Comparison of ENCODE assay signal across 8 cellular contexts in genomic region chr11:73875380-73875779, GRCh38. TPM values are rescaled to one million over a fixed set of nuclear protein-coding genes. Genes with fewer than 3 reads are reported as not detected.
DNase-seq lines count a peak whose midpoint lies in the region; ATAC-seq and TF ChIP-seq lines count a peak whose summit lies in the region.

No MANE protein-coding gene starts in this region.

- H3K27me3 ChIP-seq in kidney epithelial cell (ENCODE audit: control insufficient read depth, insufficient read depth, low read length) (no peaks in the 10 kb centered on the region), upper lobe of right lung (no peaks in the 10 kb centered on the region)

- H3K9me3 ChIP-seq in upper lobe of right lung, result no peaks in the 10 kb centered on the region

- H3K4me3 ChIP-seq in kidney epithelial cell (ENCODE audit: low read depth, low read length) (peak overlapping the region; percentile 57), upper lobe of right lung (peak overlapping the region; percentile 73)

- H3K9me3 Mint-ChIP-seq in stimulated activated naive CD8-positive, alpha-beta T cell treated with anti-CD3 and anti-CD28 coated beads, Interleukin-15, Interleukin-2, amounts not matched to agents 100 ng/mL and 50 ng/mL, for 24 hours, result no peaks in the 10 kb centered on the region
- no peaks in the 10 kb centered on the region for H3K9me3 Mint-ChIP-seq in activated naive CD8-positive, alpha-beta T cell treated with anti-CD3 and anti-CD28 coated beads for 36 hours

- no peaks in the 10 kb centered on the region for H3K27me3 Mint-ChIP-seq in stimulated activated naive CD8-positive, alpha-beta T cell treated with anti-CD3 and anti-CD28 coated beads, Interleukin-15, Interleukin-2, amounts not matched to agents 100 ng/mL and 50 ng/mL, for 24 hours
- H3K27me3 Mint-ChIP-seq in activated naive CD8-positive, alpha-beta T cell treated with anti-CD3 and anti-CD28 coated beads for 36 hours, result no peaks in the 10 kb centered on the region

- H3K4me3 Mint-ChIP-seq in stimulated activated naive CD8-positive, alpha-beta T cell treated with anti-CD3 and anti-CD28 coated beads, Interleukin-15, Interleukin-2, amounts not matched to agents 100 ng/mL and 50 ng/mL, for 24 hours, result peak overlapping the region; percentile 97
- peak overlapping the region; percentile 100 for H3K4me3 Mint-ChIP-seq in activated naive CD8-positive, alpha-beta T cell treated with anti-CD3 and anti-CD28 coated beads for 36 hours

- H3K4me1 ChIP-seq in upper lobe of right lung, result peaks cover 24% of the 10 kb centered on the region

- peaks cover 57% of the 10 kb centered on the region for H3K36me3 Mint-ChIP-seq in stimulated activated naive CD8-positive, alpha-beta T cell treated with anti-CD3 and anti-CD28 coated beads, Interleukin-15, Interleukin-2, amounts not matched to agents 100 ng/mL and 50 ng/mL, for 24 hours (ENCODE audit: low read depth)
- H3K36me3 Mint-ChIP-seq in activated naive CD8-positive, alpha-beta T cell treated with anti-CD3 and anti-CD28 coated beads for 36 hours, result peaks cover 48% of the 10 kb centered on the region

- no peak for ATAC-seq in stimulated activated naive CD8-positive, alpha-beta T cell treated with anti-CD3 and anti-CD28 coated beads, Interleukin-15, Interleukin-2, amounts not matched to agents 100 U/mL and 50 U/mL, for 24 hours
- no peak for ATAC-seq in upper lobe of right lung
- ATAC-seq in HG03159 (IDR thresholded peaks at IDR 0.05; ENCODE audit: unreplicated experiment), result no peak
- no peak for ATAC-seq in GM18909 (IDR thresholded peaks at IDR 0.05; ENCODE audit: poor library complexity, unreplicated experiment)

- no peak overlapping the region for H3K27ac ChIP-seq in upper lobe of right lung

- peaks cover 40% of the 10 kb centered on the region for H3K4me1 Mint-ChIP-seq in stimulated activated naive CD8-positive, alpha-beta T cell treated with anti-CD3 and anti-CD28 coated beads, Interleukin-15, Interleukin-2, amounts not matched to agents 100 ng/mL and 50 ng/mL, for 24 hours (ENCODE audit: low read depth)
- peaks cover 32% of the 10 kb centered on the region for H3K4me1 Mint-ChIP-seq in activated naive CD8-positive, alpha-beta T cell treated with anti-CD3 and anti-CD28 coated beads for 36 hours

- no peaks in the 10 kb centered on the region for H3K36me3 ChIP-seq in kidney epithelial cell (ENCODE audit: control insufficient read depth, insufficient read depth, low read length)
- peaks cover 24% of the 10 kb centered on the region for H3K36me3 ChIP-seq in upper lobe of right lung

- DNase-seq in stimulated activated naive CD8-positive, alpha-beta T cell treated with anti-CD3 and anti-CD28 coated beads, Interleukin-15, Interleukin-2, amounts not matched to agents 100 U/mL and 50 U/mL, for 24 hours, result no peak
- DNase-seq in activated naive CD8-positive, alpha-beta T cell treated with anti-CD3 and anti-CD28 coated beads for 36 hours, result no peak
- DNase-seq in kidney epithelial cell (ENCODE audit: low read depth) (no peak), upper lobe of right lung (no peak), NCI-H1930 (lab: John Stamatoyannopoulos, UW) (no peak)

- peak overlapping the region; percentile 100 for H3K27ac Mint-ChIP-seq in stimulated activated naive CD8-positive, alpha-beta T cell treated with anti-CD3 and anti-CD28 coated beads, Interleukin-15, Interleukin-2, amounts not matched to agents 100 ng/mL and 50 ng/mL, for 24 hours
- peak overlapping the region; percentile 99 for H3K27ac Mint-ChIP-seq in activated naive CD8-positive, alpha-beta T cell treated with anti-CD3 and anti-CD28 coated beads for 36 hours

- intact Hi-C loops in upper lobe of right lung (cut with DNase I), result no loop called here

- TF ChIP-seq CTCF in kidney epithelial cell (IDR thresholded peaks at IDR 0.05; ENCODE audit: insufficient read depth, low read length, poor library complexity, severe bottlenecking) (no peak), upper lobe of right lung (IDR thresholded peaks at IDR 0.05) (no peak)

RNA-seq across cellular contexts. Expression of gene COA4, which starts 1.3 kb away (rescaled TPM):
- total RNA-seq in activated naive CD8-positive, alpha-beta T cell treated with anti-CD3 and anti-CD28 coated beads for 36 hours, result 100 to 1,000 TPM; 118 to 124 TPM
- total RNA-seq in kidney epithelial cell, result 80.8 and 103 TPM in 2 replicates
- total RNA-seq in upper lobe of right lung, result 48.1 TPM

RNA-seq across cellular contexts. Expression of gene PAAF1, which starts 1.4 kb away (rescaled TPM):
- 10 to 100 TPM; 33.6 to 33.8 TPM for total RNA-seq in activated naive CD8-positive, alpha-beta T cell treated with anti-CD3 and anti-CD28 coated beads for 36 hours
- total RNA-seq in kidney epithelial cell (11.8 and 11.9 TPM in 2 replicates), upper lobe of right lung (13.9 TPM)
